Comparison of ENCODE assay signal across 11 cellular contexts in the genomic region with DNA sequence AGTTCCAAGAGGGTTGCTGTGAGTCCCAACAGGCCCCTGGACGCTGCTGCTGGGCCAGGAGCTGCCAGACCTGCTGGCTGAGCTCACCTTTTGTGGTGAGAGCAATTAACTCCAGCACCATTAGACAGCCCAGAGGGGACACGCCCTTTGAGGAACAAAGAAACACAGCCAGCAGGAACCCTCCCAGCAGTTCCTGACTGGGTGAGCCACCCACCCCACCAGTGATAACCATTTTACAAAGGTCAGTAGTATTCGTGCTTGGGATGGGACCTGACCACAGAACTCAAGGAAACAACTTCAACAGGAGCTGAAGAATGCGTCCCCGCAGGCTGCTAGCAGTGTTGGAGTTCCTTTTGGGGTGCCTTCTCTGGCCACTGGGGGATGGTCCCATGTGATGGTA. TPM values are rescaled to one million over a fixed set of nuclear protein-coding genes. Genes with fewer than 3 reads are reported as not detected.
DNase-seq lines count a peak whose midpoint lies in the region; ATAC-seq, FAIRE-seq and TF ChIP-seq lines count a peak whose summit lies in the region.
"Had no signal": no experiment of that assay in that cellular context is flagged by ENCODE, and none has a peak within 500 bp of the region (broad histone marks: within the 10 kb centered on the region; RNA-seq: fewer than 3 reads in every experiment).

No MANE protein-coding gene starts in this region.

- no peak for ATAC-seq in activated naive CD8-positive, alpha-beta T cell treated with anti-CD3 and anti-CD28 coated beads, Interleukin-2, amount 50 U/mL, for 24 hours
- peak; percentile 83 for ATAC-seq in RWPE2 (ENCODE audit: low read depth)
- ATAC-seq: K562 had no signal

- peak; percentile 99 for FAIRE-seq in keratinocyte (lab: Jason Lieb, UNC)
- FAIRE-seq: K562, urothelium cell line had no signal

- peak overlapping the region; percentile 33 for H3K27ac Mint-ChIP-seq in activated naive CD8-positive, alpha-beta T cell treated with anti-CD3 and anti-CD28 coated beads, Interleukin-2, amount 50 U/mL, for 24 hours
- no peak overlapping the region for H3K27ac Mint-ChIP-seq in activated naive CD8-positive, alpha-beta T cell treated with anti-CD3 and anti-CD28 coated beads for 36 hours
- H3K27ac Mint-ChIP-seq in activated CD4-positive, alpha-beta memory T cell treated with anti-CD3 and anti-CD28 coated beads for 36 hours, result no peak overlapping the region
- H3K27ac Mint-ChIP-seq: activated T-helper 2 cell treated with anti-CD3 and anti-CD28 coated beads, Interferon-gamma antibody, Interleukin-2, Interleukin-4, amounts not matched to agents 10 μg/mL and 5 μg/mL and 100 μg/mL, durations not matched to agents 14 hours and 24 hours and 36 hours had no signal

- H3K36me3 ChIP-seq in RWPE2 (ENCODE audit: low read depth) (no peaks in the 10 kb centered on the region), keratinocyte (ENCODE audit: control insufficient read depth in 2 of 2, extremely low read depth in 1 of 2, insufficient read depth in 2 of 2, low read length in 2 of 2) (no peaks in the 10 kb centered on the region), transverse colon (no peaks in the 10 kb centered on the region)

- TF ChIP-seq EP300 in transverse colon (IDR thresholded peaks at IDR 0.05; ENCODE audit: low read depth), result no peak

- no peaks in the 10 kb centered on the region for H3K79me2 ChIP-seq in keratinocyte (ENCODE audit: control insufficient read depth, insufficient read depth, low read length)

- H3K36me3 Mint-ChIP-seq in activated naive CD8-positive, alpha-beta T cell treated with anti-CD3 and anti-CD28 coated beads, Interleukin-2, amount 50 U/mL, for 24 hours (ENCODE audit: low read depth), result no peaks in the 10 kb centered on the region
- H3K36me3 Mint-ChIP-seq in activated naive CD8-positive, alpha-beta T cell treated with anti-CD3 and anti-CD28 coated beads for 36 hours, result no peaks in the 10 kb centered on the region
- H3K36me3 Mint-ChIP-seq in activated CD4-positive, alpha-beta memory T cell treated with anti-CD3 and anti-CD28 coated beads for 36 hours, result peaks cover 7% of the 10 kb centered on the region

- peak; percentile 73 for TF ChIP-seq POLR2A in transverse colon (IDR thresholded peaks at IDR 0.05)

- intact Hi-C loops in transverse colon (cut with DNase I; ENCODE audit: low total_unique reads), result no loop called here
- intact Hi-C loops in activated CD4-positive, alpha-beta memory T cell treated with anti-CD3 and anti-CD28 coated beads for 36 hours (cut with micrococcal nuclease), result loop anchor here (10.0 kb wide), 1 partner anchor 914 kb away; the partner anchor contains the start of gene GRPEL1

- no peak overlapping the region for H2AFZ ChIP-seq in keratinocyte (ENCODE audit: control insufficient read depth, low read length)

- no peaks in the 10 kb centered on the region for H3K9me3 Mint-ChIP-seq in activated naive CD8-positive, alpha-beta T cell treated with anti-CD3 and anti-CD28 coated beads, Interleukin-2, amount 50 U/mL, for 24 hours
- no peaks in the 10 kb centered on the region for H3K9me3 Mint-ChIP-seq in activated naive CD8-positive, alpha-beta T cell treated with anti-CD3 and anti-CD28 coated beads for 36 hours
- no peaks in the 10 kb centered on the region for H3K9me3 Mint-ChIP-seq in activated CD4-positive, alpha-beta memory T cell treated with anti-CD3 and anti-CD28 coated beads for 36 hours
- H3K9me3 Mint-ChIP-seq: activated T-helper 2 cell treated with anti-CD3 and anti-CD28 coated beads, Interferon-gamma antibody, Interleukin-2, Interleukin-4, amounts not matched to agents 10 μg/mL and 5 μg/mL and 100 μg/mL, durations not matched to agents 14 hours and 24 hours and 36 hours had no signal

- POLR2A ChIA-PET in activated CD4-positive, alpha-beta memory T cell treated with anti-CD3 and anti-CD28 coated beads for 36 hours (lab: Charles Lee), result no interaction called here

- peak overlapping the region; percentile 68 for H3K9ac ChIP-seq in keratinocyte (ENCODE audit: control insufficient read depth, extremely low read depth, insufficient read depth, low read length)

- no peaks in the 10 kb centered on the region for H3K9me1 ChIP-seq in keratinocyte (ENCODE audit: control insufficient read depth, extremely low read depth, insufficient read depth, low read length)

- no peak overlapping the region for H3K4me3 Mint-ChIP-seq in activated naive CD8-positive, alpha-beta T cell treated with anti-CD3 and anti-CD28 coated beads, Interleukin-2, amount 50 U/mL, for 24 hours
- no peak overlapping the region for H3K4me3 Mint-ChIP-seq in activated naive CD8-positive, alpha-beta T cell treated with anti-CD3 and anti-CD28 coated beads for 36 hours
- H3K4me3 Mint-ChIP-seq in activated CD4-positive, alpha-beta memory T cell treated with anti-CD3 and anti-CD28 coated beads for 36 hours, result no peak overlapping the region

- no peak overlapping the region for H3K4me3 ChIP-seq in RWPE2 (ENCODE audit: severe bottlenecking)
- peak overlapping the region in 1 of 3 experiments; percentile 50 for H3K4me3 ChIP-seq in keratinocyte (ENCODE audit: control insufficient read depth in 2 of 3, extremely low read depth in 1 of 3, insufficient read depth in 2 of 3, low read depth in 1 of 3, low read length in 3 of 3)
- no peak overlapping the region for H3K4me3 ChIP-seq in transverse colon
- H3K4me3 ChIP-seq: K562 had no signal

- CTCF ChIA-PET in activated CD4-positive, alpha-beta memory T cell treated with anti-CD3 and anti-CD28 coated beads for 36 hours (lab: Charles Lee), result interaction anchor here (1.2 to 2.3 kb wide), 5 partner anchors 10 to 176 kb away, joined by 3 to 12 read pairs (median 4); no protein-coding TSS in a partner anchor

- 34% methylated on average over 5 of the region's 5 CpGs; no CpG with 5 or more reads in 1 of the 2 donors for WGBS in transverse colon (ENCODE audit: low coverage in 1 of 2), 2 donors

- peak overlapping the region; percentile 78 for H3K4me2 ChIP-seq in keratinocyte (ENCODE audit: control insufficient read depth, extremely low read depth, insufficient read depth, low read depth, low read length)

- dilution Hi-C loops in keratinocyte (cut with MboI; ENCODE audit: extremely low pct_ligation_motif_present, low sequenced_read_pairs), result no loop called here

- H3K4me1 ChIP-seq in RWPE2 (ENCODE audit: insufficient read depth, poor library complexity, severe bottlenecking), result peaks cover 26% of the 10 kb centered on the region
- peaks cover 47% of the 10 kb centered on the region for H3K4me1 ChIP-seq in keratinocyte (ENCODE audit: control insufficient read depth, extremely low read depth, insufficient read depth, low read length)
- H3K4me1 ChIP-seq in transverse colon, result peaks cover 7 to 55% (median 45%) of the 10 kb centered on the region in 4 donors

- H3K4me1 Mint-ChIP-seq in activated naive CD8-positive, alpha-beta T cell treated with anti-CD3 and anti-CD28 coated beads, Interleukin-2, amount 50 U/mL, for 24 hours, result peaks cover 7% of the 10 kb centered on the region
- H3K4me1 Mint-ChIP-seq in activated naive CD8-positive, alpha-beta T cell treated with anti-CD3 and anti-CD28 coated beads for 36 hours, result peaks cover 2% of the 10 kb centered on the region
- H3K4me1 Mint-ChIP-seq in activated CD4-positive, alpha-beta memory T cell treated with anti-CD3 and anti-CD28 coated beads for 36 hours (ENCODE audit: low read depth), result peaks cover 15% of the 10 kb centered on the region

- in situ Hi-C loops in transverse colon (cut with MboI; ENCODE audit: low pct_ligation_motif_present in 1 of 4, low pct_unique_long_range_greater_than_20kb in 1 of 4, low sequenced_read_pairs in 3 of 4), result no loop called here

- DNase-seq in activated naive CD8-positive, alpha-beta T cell treated with anti-CD3 and anti-CD28 coated beads, Interleukin-2, amount 50 U/mL, for 24 hours, result no peak
- no peak for DNase-seq in activated naive CD8-positive, alpha-beta T cell treated with anti-CD3 and anti-CD28 coated beads for 36 hours
- peak; percentile 88 for DNase-seq in RWPE2 (ENCODE audit: low spot score)
- peak; percentile 92 for DNase-seq in keratinocyte (ENCODE audit: low read depth, low spot score)
- peak; percentile 77 for DNase-seq in transverse colon
- DNase-seq in foreskin melanocyte, result no peak
- no peak for DNase-seq in activated CD4-positive, alpha-beta memory T cell treated with anti-CD3 and anti-CD28 coated beads for 36 hours
- no peak for DNase-seq in stimulated activated CD4-positive, alpha-beta T cell treated with anti-CD3 and anti-CD28 coated beads, Interleukin-4, amount 100 ng/mL, for 24 hours

- no peaks in the 10 kb centered on the region for H3K27me3 Mint-ChIP-seq in activated naive CD8-positive, alpha-beta T cell treated with anti-CD3 and anti-CD28 coated beads, Interleukin-2, amount 50 U/mL, for 24 hours
- H3K27me3 Mint-ChIP-seq in activated naive CD8-positive, alpha-beta T cell treated with anti-CD3 and anti-CD28 coated beads for 36 hours, result no peaks in the 10 kb centered on the region
- no peaks in the 10 kb centered on the region for H3K27me3 Mint-ChIP-seq in activated CD4-positive, alpha-beta memory T cell treated with anti-CD3 and anti-CD28 coated beads for 36 hours

- TF ChIP-seq CTCF in RWPE2 (IDR thresholded peaks at IDR 0.05; ENCODE audit: poor library complexity, severe bottlenecking) (no peak), keratinocyte (optimal IDR thresholded peaks at IDR 0.05 in 1 of 3, IDR thresholded peaks at IDR 0.05 in 1 of 3, conservative IDR thresholded peaks at IDR 0.05 in 1 of 3; ENCODE audit: extremely low read depth in 1 of 3, insufficient read depth in 2 of 3, low read length in 3 of 3) (no peak), transverse colon (IDR thresholded peaks at IDR 0.05) (peak in 1 of 5 experiments; percentile 25)

- no peaks in the 10 kb centered on the region for H3K27me3 ChIP-seq in RWPE2 (ENCODE audit: insufficient read depth, poor library complexity, severe bottlenecking)
- H3K27me3 ChIP-seq in keratinocyte (ENCODE audit: control insufficient read depth, extremely low read depth, insufficient read depth, low read length), result no peaks in the 10 kb centered on the region
- H3K27me3 ChIP-seq in transverse colon, result no peaks in the 10 kb centered on the region

- H3K27ac ChIP-seq in RWPE2 (ENCODE audit: poor library complexity, severe bottlenecking), result peak overlapping the region; percentile 84
- H3K27ac ChIP-seq in keratinocyte (ENCODE audit: control insufficient read depth, insufficient read depth, low read length), result peak overlapping the region; percentile 86
- H3K27ac ChIP-seq in transverse colon, result peak overlapping the region; percentile 79 to 89 (median 86)

- H4K20me1 ChIP-seq in keratinocyte (ENCODE audit: control insufficient read depth, extremely low read depth, insufficient read depth, low read length), result no peaks in the 10 kb centered on the region

- H3K9me3 ChIP-seq in RWPE2 (ENCODE audit: severe bottlenecking) (no peaks in the 10 kb centered on the region), keratinocyte (ENCODE audit: control insufficient read depth, low read depth, low read length) (no peaks in the 10 kb centered on the region), transverse colon (no peaks in the 10 kb centered on the region)

RNA-seq across cellular contexts. Expression of gene AFAP1, which starts 38.8 kb away (rescaled TPM):
- 10 to 100 TPM; 13.6 to 13.8 TPM for total RNA-seq in activated naive CD8-positive, alpha-beta T cell treated with anti-CD3 and anti-CD28 coated beads for 36 hours
- polyA plus RNA-seq in keratinocyte, result 4.1 to 12.9 TPM (median 7.6 TPM) in 3 replicates
- polyA plus RNA-seq in keratinocyte (2011; ENCODE audit: low read depth), result 3.3 TPM
- polyA plus RNA-seq in keratinocyte (2011; cell fraction: cytosol; rRNA removed), result 6.7 and 7.2 TPM in 2 replicates
- 20.4 and 21.5 TPM in 2 replicates for polyA plus RNA-seq in keratinocyte (2011; cell fraction: nucleus; rRNA removed)
- polyA plus RNA-seq in keratinocyte (2012; ENCODE audit: low replicate concordance), result 3.9 and 12.0 TPM in 2 replicates
- 10.6 to 15.9 TPM (median 14.2 TPM) in 3 replicates for polyA minus RNA-seq in keratinocyte
- 7.1 TPM for polyA minus RNA-seq in keratinocyte (2011; cell fraction: cytosol; rRNA and poly(A)+ RNA removed)
- polyA minus RNA-seq in keratinocyte (2011; cell fraction: nucleus; rRNA and poly(A)+ RNA removed), result 15.4 and 27.9 TPM in 2 replicates
- total RNA-seq in transverse colon, result 10 to 100 TPM; 25.1 to 56.9 (median 26.4) TPM
- 10 to 100 TPM; 37.7 to 38.4 TPM for total RNA-seq in activated CD4-positive, alpha-beta memory T cell treated with anti-CD3 and anti-CD28 coated beads for 36 hours

Comparison
In these comparisons a context has a peak if more than half of its experiments do, and no peak if none do; other contexts are left out.
1. DNase-seq: peak in RWPE2 (single experiment), keratinocyte (single experiment) and transverse colon (single experiment); none in activated naive CD8-positive, alpha-beta T cell treated with anti-CD3 and anti-CD28 coated beads, Interleukin-2, amount 50 U/mL, for 24 hours (single experiment), activated naive CD8-positive, alpha-beta T cell treated with anti-CD3 and anti-CD28 coated beads for 36 hours (single experiment), foreskin melanocyte (single experiment), activated CD4-positive, alpha-beta memory T cell treated with anti-CD3 and anti-CD28 coated beads for 36 hours (single experiment) and stimulated activated CD4-positive, alpha-beta T cell treated with anti-CD3 and anti-CD28 coated beads, Interleukin-4, amount 100 ng/mL, for 24 hours (single experiment).
2. Peak in every context shown above with its lines, with median percentiles within 50 percentile points of each other: H3K27ac ChIP-seq.